ENCODE assay signal across 2 cellular contexts in the genomic region with DNA sequence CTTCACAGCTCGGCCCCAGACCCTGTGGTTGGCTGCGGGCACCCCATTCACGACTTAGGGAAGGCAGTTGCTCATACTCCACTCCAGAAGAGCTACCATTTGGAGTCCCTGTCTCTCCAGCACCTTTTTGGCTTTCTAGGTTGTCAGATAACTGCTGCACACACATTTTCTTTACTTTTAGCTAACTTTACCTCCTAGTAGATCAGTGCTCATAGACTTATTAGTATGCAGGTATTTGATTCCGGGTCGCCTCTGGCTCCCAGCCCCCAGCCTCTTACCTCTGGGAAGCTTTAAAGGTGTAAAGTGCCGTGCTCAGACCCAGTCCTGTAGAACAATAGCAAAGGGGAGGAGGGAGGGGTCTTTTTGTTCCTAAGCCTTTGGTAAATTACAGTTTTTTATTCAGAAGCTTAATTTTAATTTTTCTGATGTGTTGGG.
TF ChIP-seq lines count a peak whose summit lies in the region.

No MANE protein-coding gene starts in this region.

TF ChIP-seq in A549, 52 proteins besides CTCF, POLR2A, EP300 and RAD21 (continued from another document):
- no peak for TF ChIP-seq SMC3 (IDR thresholded peaks at IDR 0.05)
- no peak for TF ChIP-seq HEYL (CRISPR knock-in tag; IDR thresholded peaks at IDR 0.05)
- no peak for TF ChIP-seq EHF (CRISPR knock-in tag; IDR thresholded peaks at IDR 0.05)
- no peak for TF ChIP-seq RNF2 (IDR thresholded peaks at IDR 0.05; ENCODE audit: borderline replicate concordance, low read depth)
- no peak for TF ChIP-seq CEBPB (IDR thresholded peaks at IDR 0.05)
- TF ChIP-seq, protein P1, sequence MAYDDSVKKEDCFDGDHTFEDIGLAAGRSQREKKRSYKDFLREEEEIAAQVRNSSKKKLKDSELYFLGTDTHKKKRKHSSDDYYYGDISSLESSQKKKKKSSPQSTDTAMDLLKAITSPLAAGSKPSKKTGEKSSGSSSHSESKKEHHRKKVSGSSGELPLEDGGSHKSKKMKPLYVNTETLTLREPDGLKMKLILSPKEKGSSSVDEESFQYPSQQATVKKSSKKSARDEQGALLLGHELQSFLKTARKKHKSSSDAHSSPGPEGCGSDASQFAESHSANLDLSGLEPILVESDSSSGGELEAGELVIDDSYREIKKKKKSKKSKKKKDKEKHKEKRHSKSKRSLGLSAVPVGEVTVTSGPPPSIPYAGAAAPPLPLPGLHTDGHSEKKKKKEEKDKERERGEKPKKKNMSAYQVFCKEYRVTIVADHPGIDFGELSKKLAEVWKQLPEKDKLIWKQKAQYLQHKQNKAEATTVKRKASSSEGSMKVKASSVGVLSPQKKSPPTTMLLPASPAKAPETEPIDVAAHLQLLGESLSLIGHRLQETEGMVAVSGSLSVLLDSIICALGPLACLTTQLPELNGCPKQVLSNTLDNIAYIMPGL (CRISPR knock-in tag; IDR thresholded peaks at IDR 0.05; ENCODE audit: borderline replicate concordance) = no peak
- no peak for TF ChIP-seq HOXA7 (CRISPR knock-in tag; IDR thresholded peaks at IDR 0.05)
- no peak for TF ChIP-seq ZNF302 (CRISPR knock-in tag; IDR thresholded peaks at IDR 0.05)

TF ChIP-seq in GM23338, 12 proteins besides CTCF, POLR2A, EP300 and RAD21 (continued from another document):
- TF ChIP-seq, protein P2, sequence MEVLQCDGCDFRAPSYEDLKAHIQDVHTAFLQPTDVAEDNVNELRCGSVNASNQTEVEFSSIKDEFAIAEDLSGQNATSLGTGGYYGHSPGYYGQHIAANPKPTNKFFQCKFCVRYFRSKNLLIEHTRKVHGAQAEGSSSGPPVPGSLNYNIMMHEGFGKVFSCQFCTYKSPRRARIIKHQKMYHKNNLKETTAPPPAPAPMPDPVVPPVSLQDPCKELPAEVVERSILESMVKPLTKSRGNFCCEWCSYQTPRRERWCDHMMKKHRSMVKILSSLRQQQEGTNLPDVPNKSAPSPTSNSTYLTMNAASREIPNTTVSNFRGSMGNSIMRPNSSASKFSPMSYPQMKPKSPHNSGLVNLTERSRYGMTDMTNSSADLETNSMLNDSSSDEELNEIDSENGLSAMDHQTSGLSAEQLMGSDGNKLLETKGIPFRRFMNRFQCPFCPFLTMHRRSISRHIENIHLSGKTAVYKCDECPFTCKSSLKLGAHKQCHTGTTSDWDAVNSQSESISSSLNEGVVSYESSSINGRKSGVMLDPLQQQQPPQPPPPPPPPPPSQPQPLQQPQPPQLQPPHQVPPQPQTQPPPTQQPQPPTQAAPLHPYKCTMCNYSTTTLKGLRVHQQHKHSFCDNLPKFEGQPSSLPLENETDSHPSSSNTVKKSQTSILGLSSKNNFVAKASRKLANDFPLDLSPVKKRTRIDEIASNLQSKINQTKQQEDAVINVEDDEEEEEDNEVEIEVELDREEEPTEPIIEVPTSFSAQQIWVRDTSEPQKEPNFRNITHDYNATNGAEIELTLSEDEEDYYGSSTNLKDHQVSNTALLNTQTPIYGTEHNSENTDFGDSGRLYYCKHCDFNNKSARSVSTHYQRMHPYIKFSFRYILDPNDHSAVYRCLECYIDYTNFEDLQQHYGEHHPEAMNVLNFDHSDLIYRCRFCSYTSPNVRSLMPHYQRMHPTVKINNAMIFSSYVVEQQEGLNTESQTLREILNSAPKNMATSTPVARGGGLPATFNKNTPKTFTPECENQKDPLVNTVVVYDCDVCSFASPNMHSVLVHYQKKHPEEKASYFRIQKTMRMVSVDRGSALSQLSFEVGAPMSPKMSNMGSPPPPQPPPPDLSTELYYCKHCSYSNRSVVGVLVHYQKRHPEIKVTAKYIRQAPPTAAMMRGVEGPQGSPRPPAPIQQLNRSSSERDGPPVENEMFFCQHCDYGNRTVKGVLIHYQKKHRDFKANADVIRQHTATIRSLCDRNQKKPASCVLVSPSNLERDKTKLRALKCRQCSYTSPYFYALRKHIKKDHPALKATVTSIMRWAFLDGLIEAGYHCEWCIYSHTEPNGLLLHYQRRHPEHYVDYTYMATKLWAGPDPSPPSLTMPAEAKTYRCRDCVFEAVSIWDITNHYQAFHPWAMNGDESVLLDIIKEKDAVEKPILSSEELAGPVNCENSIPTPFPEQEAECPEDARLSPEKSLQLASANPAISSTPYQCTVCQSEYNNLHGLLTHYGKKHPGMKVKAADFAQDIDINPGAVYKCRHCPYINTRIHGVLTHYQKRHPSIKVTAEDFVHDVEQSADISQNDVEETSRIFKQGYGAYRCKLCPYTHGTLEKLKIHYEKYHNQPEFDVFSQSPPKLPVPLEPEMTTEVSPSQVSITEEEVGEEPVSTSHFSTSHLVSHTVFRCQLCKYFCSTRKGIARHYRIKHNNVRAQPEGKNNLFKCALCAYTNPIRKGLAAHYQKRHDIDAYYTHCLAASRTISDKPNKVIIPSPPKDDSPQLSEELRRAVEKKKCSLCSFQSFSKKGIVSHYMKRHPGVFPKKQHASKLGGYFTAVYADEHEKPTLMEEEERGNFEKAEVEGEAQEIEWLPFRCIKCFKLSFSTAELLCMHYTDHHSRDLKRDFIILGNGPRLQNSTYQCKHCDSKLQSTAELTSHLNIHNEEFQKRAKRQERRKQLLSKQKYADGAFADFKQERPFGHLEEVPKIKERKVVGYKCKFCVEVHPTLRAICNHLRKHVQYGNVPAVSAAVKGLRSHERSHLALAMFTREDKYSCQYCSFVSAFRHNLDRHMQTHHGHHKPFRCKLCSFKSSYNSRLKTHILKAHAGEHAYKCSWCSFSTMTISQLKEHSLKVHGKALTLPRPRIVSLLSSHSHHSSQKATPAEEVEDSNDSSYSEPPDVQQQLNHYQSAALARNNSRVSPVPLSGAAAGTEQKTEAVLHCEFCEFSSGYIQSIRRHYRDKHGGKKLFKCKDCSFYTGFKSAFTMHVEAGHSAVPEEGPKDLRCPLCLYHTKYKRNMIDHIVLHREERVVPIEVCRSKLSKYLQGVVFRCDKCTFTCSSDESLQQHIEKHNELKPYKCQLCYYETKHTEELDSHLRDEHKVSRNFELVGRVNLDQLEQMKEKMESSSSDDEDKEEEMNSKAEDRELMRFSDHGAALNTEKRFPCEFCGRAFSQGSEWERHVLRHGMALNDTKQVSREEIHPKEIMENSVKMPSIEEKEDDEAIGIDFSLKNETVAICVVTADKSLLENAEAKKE (CRISPR knock-in tag; IDR thresholded peaks at IDR 0.05) = no peak
- TF ChIP-seq POLR2AphosphoS5 (IDR thresholded peaks at IDR 0.05; ENCODE audit: low read depth) = no peak
- TF ChIP-seq, protein P3, sequence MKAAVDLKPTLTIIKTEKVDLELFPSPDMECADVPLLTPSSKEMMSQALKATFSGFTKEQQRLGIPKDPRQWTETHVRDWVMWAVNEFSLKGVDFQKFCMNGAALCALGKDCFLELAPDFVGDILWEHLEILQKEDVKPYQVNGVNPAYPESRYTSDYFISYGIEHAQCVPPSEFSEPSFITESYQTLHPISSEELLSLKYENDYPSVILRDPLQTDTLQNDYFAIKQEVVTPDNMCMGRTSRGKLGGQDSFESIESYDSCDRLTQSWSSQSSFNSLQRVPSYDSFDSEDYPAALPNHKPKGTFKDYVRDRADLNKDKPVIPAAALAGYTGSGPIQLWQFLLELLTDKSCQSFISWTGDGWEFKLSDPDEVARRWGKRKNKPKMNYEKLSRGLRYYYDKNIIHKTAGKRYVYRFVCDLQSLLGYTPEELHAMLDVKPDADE (IDR thresholded peaks at IDR 0.05) = no peak
